In genomic region chr14:35341454-35342159, GRCh38 we compare ENCODE assay signal across 8 cellular contexts. TPM values are rescaled to one million over a fixed set of nuclear protein-coding genes. Genes with fewer than 3 reads are reported as not detected.
A peak's percentile ranks its signal among the peaks of the same experiment; 100 is the strongest.
DNase-seq lines count a peak whose midpoint lies in the region; ATAC-seq and TF ChIP-seq lines count a peak whose summit lies in the region.

No MANE protein-coding gene starts in this region.

- peak; percentile 87 for DNase-seq in AG09319 (ENCODE audit: extremely low read depth, low read depth)
- peak; percentile 96 for DNase-seq in NCI-H226
- DNase-seq in head of caudate nucleus = peak; percentile 86 to 99 (median 96)
- peak; percentile 96 for DNase-seq in osteocyte (ENCODE audit: extremely low spot score, unreplicated experiment)

- H3K4me3 Mint-ChIP-seq in osteocyte (ENCODE audit: unreplicated experiment) = no peak overlapping the region

- TF ChIP-seq CTCF in AG09319 (IDR thresholded peaks at IDR 0.05; ENCODE audit: low read depth, low read length) (no peak), osteocyte (IDR thresholded peaks at IDR 0.05) (no peak)

- peak overlapping the region; percentile 88 for H3K27ac ChIP-seq in adipose tissue (ENCODE audit: low read depth, low read length)

- peak overlapping the region; percentile 81 for H3K27ac Mint-ChIP-seq in osteocyte (ENCODE audit: unreplicated experiment)

- H3K36me3 Mint-ChIP-seq in osteocyte (ENCODE audit: unreplicated experiment) = no peaks in the 10 kb centered on the region

- H3K9me3 Mint-ChIP-seq in osteocyte (ENCODE audit: unreplicated experiment) = no peaks in the 10 kb centered on the region

- intact Hi-C loops in head of caudate nucleus (cut with DNase I) = loop anchor here (2.0 kb wide), 1 partner anchor 61 kb away; no protein-coding TSS in a partner anchor

- H3K27me3 Mint-ChIP-seq in osteocyte (ENCODE audit: unreplicated experiment) = no peaks in the 10 kb centered on the region

- ATAC-seq in GM21786 (IDR thresholded peaks at IDR 0.05; ENCODE audit: unreplicated experiment) (peak; percentile 53), GM18870 (IDR thresholded peaks at IDR 0.05; ENCODE audit: unreplicated experiment) (no peak), HG03095 (IDR thresholded peaks at IDR 0.05; ENCODE audit: unreplicated experiment) (no peak)

- H3K4me1 Mint-ChIP-seq in osteocyte (ENCODE audit: unreplicated experiment) = peaks cover 41% of the 10 kb centered on the region

- 9 to 16% (median 10%) methylated on average over 17 of the region's 17 CpGs for WGBS in adipose tissue, 3 donors

RNA-seq across cellular contexts. Expression of gene PSMA6, which starts 49.4 kb away (rescaled TPM):
- 100 to 1,000 TPM in 2 of 3 donors, 10 to 100 TPM in 1; 92.3 to 191 (median 173) TPM for polyA plus RNA-seq in adipose tissue
- total RNA-seq in osteocyte = 137 and 146 TPM in 2 replicates
